18 cellular contexts compared by ENCODE assay signal in the genomic region with DNA sequence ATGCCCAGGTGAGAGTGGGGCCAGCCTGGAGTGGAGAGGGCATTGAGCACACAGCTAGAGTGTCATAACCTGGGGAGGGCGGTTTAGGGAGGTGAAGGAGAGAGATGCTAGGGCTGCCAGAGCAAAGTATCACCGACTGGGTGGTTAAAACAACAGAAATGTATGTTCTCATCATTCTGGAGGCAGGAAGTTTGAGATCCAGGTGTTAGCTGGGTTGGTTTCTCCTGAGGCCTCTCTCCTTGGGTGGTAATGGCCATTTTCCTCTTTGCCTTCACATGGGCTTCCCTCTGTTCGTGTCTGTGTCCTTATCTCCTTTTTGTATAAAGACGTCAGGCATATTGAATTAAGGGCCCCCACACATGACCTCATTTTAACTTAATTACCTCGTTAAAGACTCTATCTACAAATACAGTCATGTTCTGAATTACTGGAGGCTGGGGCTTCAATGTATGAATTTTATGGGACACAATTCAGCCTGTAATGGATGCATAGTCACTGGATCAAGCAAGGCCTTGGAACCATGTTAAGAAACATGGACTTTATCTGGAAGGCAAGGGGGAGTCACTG.
DNase-seq lines count a peak whose midpoint lies in the region; ATAC-seq and TF ChIP-seq lines count a peak whose summit lies in the region.
"Had no signal": no experiment of that assay in that cellular context is flagged by ENCODE, and none has a peak within 500 bp of the region (broad histone marks: within the 10 kb centered on the region; RNA-seq: fewer than 3 reads in every experiment).

No MANE protein-coding gene starts in this region.

- dilution Hi-C loops in IMR-90 (cut with HindIII; ENCODE audit: low sequenced_read_pairs, unreplicated experiment) = no loop called here

- H4K20me1 ChIP-seq in IMR-90 (ENCODE audit: insufficient read depth, low read length) = no peaks in the 10 kb centered on the region
- H4K20me1 ChIP-seq: BLaER1 had no signal

- H3K4me2 ChIP-seq in IMR-90 (ENCODE audit: low read depth, low read length) = no peak overlapping the region
- H3K4me2 ChIP-seq: BLaER1, GM23338, KMS-11 had no signal

- peak overlapping the region; percentile 16; the same call in 1 of the 2 replicates for H2AK5ac ChIP-seq in IMR-90 (ENCODE audit: low read depth, low read length)

- intact Hi-C loops in IMR-90 (cut with micrococcal nuclease) = no loop called here

- H3K27me3 Mint-ChIP-seq in nephron (ENCODE audit: low read depth) = peaks cover 29% of the 10 kb centered on the region

- H2BK120ac ChIP-seq in IMR-90 (ENCODE audit: low read depth, low read length) = peak overlapping the region; percentile 32; the same call in 1 of the 2 replicates

- no peak overlapping the region for H4K8ac ChIP-seq in IMR-90 (ENCODE audit: low read depth in 2 of 2, low read length in 2 of 2)

- 0 out of 3 replicates have a peak overlapping the region, but pooled peaks have one; percentile 26 for H2BK15ac ChIP-seq in IMR-90 (ENCODE audit: low read depth, low read length)

- WGBS in IMR-90 (ENCODE audit: extremely low coverage in 2 of 2, insufficient read length in 1 of 2), 2 experiments = no CpG with 5 or more reads among the region's 5 CpGs
- 73 to 75% methylated on average over 5 of the region's 5 CpGs for WGBS in tibial nerve, 2 donors

- no peaks in the 10 kb centered on the region for H3K9me3 Mint-ChIP-seq in nephron
- H3K9me3 Mint-ChIP-seq: CD14-positive monocyte; CD4-positive, alpha-beta memory T cell; GM23338 had no signal

- H3K36me3 Mint-ChIP-seq in nephron (ENCODE audit: low read depth) = no peaks in the 10 kb centered on the region
- H3K36me3 Mint-ChIP-seq: CD14-positive monocyte; CD4-positive, alpha-beta memory T cell had no signal

- ATAC-seq in IMR-90 (ENCODE audit: low read depth) = no peak
- no peak for ATAC-seq in HG02610 (IDR thresholded peaks at IDR 0.05; ENCODE audit: unreplicated experiment)
- no peak for ATAC-seq in HG03025 (IDR thresholded peaks at IDR 0.05; ENCODE audit: low FRiP score, unreplicated experiment)
- ATAC-seq: GM23338, HepG2 had no signal

- H3K27ac ChIP-seq in IMR-90 (ENCODE audit: insufficient read depth, low read length) = no peak overlapping the region
- no peak overlapping the region for H3K27ac ChIP-seq in tibial nerve
- H3K27ac ChIP-seq: BLaER1, KMS-11 had no signal

- H3K27ac Mint-ChIP-seq in nephron = peak overlapping the region in 2 of 3 experiments; percentile 33 to 39
- H3K27ac Mint-ChIP-seq: GM23338 had no signal

- H3K9ac ChIP-seq in IMR-90 (ENCODE audit: low read depth, low read length) = no peak overlapping the region
- H3K9ac ChIP-seq: BLaER1, KMS-11 had no signal

- H2BK5ac ChIP-seq in IMR-90 (ENCODE audit: low read depth, low read length, poor library complexity, severe bottlenecking) = no peak overlapping the region

- CTCF ChIA-PET in IMR-90 (lab: Yijun Ruan, JAX) = interaction anchor here (0.9 to 2.6 kb wide), 2 partner anchors 468 kb away, joined by 3 to 6 read pairs; a partner anchor contains a TSS

- POLR2A ChIA-PET in IMR-90 (lab: Charles Lee; ENCODE audit: unreplicated experiment) = no interaction called here

- 0 out of 2 replicates have a peak overlapping the region, but pooled peaks have one; percentile 90 for H4K91ac ChIP-seq in IMR-90 (ENCODE audit: insufficient read depth, low read depth, low read length)

- no peak overlapping the region for H3K18ac ChIP-seq in IMR-90 (ENCODE audit: low read depth, low read length)

- in situ Hi-C loops in IMR-90 (cut with MboI; ENCODE audit: low sequenced_read_pairs) = loop anchor here (5.0 to 25.0 kb wide), 4 partner anchors 294 to 888 kb away; a partner anchor contains a TSS

- no peak overlapping the region; the same call in 1 of the 2 replicates for H4K5ac ChIP-seq in IMR-90 (ENCODE audit: low read depth, low read length)

- no peaks in the 10 kb centered on the region for H3K79me1 ChIP-seq in IMR-90 (ENCODE audit: low read depth in 1 of 2, low read length in 2 of 2)

- no peak overlapping the region for H3K14ac ChIP-seq in IMR-90 (replicated peaks; ENCODE audit: low read depth, low read length)

- H3K9me3 ChIP-seq in IMR-90 (ENCODE audit: control insufficient read depth, insufficient read depth, low read length) (no peaks in the 10 kb centered on the region), tibial nerve (no peaks in the 10 kb centered on the region)
- H3K9me3 ChIP-seq: BLaER1 had no signal

- no peak for TF ChIP-seq POLR2A in IMR-90 (IDR thresholded peaks at IDR 0.05; ENCODE audit: low read depth, low read length)
- no peak for TF ChIP-seq POLR2A in tibial nerve (IDR thresholded peaks at IDR 0.05)

- no peak for TF ChIP-seq RAD21 in IMR-90 (IDR thresholded peaks at IDR 0.05; ENCODE audit: low read length)

- H3K4me3 ChIP-seq in IMR-90 (ENCODE audit: insufficient read depth, low read depth, low read length) = no peak overlapping the region
- H3K4me3 ChIP-seq in tibial nerve = no peak overlapping the region
- H3K4me3 ChIP-seq: BLaER1, GM23338 had no signal

- H3K4me3 Mint-ChIP-seq in nephron = peak overlapping the region in 2 of 3 experiments; percentile 0
- H3K4me3 Mint-ChIP-seq: CD14-positive monocyte, GM23338 had no signal

- no peak overlapping the region for H2AK9ac ChIP-seq in IMR-90 (replicated peaks; ENCODE audit: low read depth, low read length, poor library complexity)

- H3K27me3 ChIP-seq in IMR-90 (ENCODE audit: control insufficient read depth, insufficient read depth, low read length) (no peaks in the 10 kb centered on the region), tibial nerve (no peaks in the 10 kb centered on the region)
- H3K27me3 ChIP-seq: BLaER1 had no signal

- H2AFZ ChIP-seq in IMR-90 (replicated peaks; ENCODE audit: low read length, poor library complexity) = no peak overlapping the region
- H2AFZ ChIP-seq: GM23338 had no signal

- DNase-seq in Daoy (ENCODE audit: low read depth) (peak; percentile 12), IMR-90 (no peak), KG1 (lab: John Stamatoyannopoulos, UW) (no peak), tibial nerve (ENCODE audit: low spot score in 2 of 2) (no peak)
- DNase-seq: AML-193; CD4-positive, alpha-beta memory T cell; DMS153; DMS79; GF-D8; HCEC 1CT had no signal

- no peaks in the 10 kb centered on the region for H3K36me3 ChIP-seq in IMR-90 (ENCODE audit: control insufficient read depth, insufficient read depth, low read length)
- H3K36me3 ChIP-seq in tibial nerve = no peaks in the 10 kb centered on the region
- H3K36me3 ChIP-seq: BLaER1 had no signal

- peaks cover 18% of the 10 kb centered on the region for H3K9me1 ChIP-seq in IMR-90 (ENCODE audit: insufficient read depth, low read length)

- no peak overlapping the region for H3K23ac ChIP-seq in IMR-90 (ENCODE audit: low read depth, low read length)

- BruUV-seq in IMR-90 (replicated peaks; lab: Mats Ljungman, UMichigan) = no TSS peak

- H2BK20ac ChIP-seq in IMR-90 (ENCODE audit: low read depth, low read length) = peak overlapping the region; percentile 60; the same call in 1 of the 2 replicates

- H3K4me1 ChIP-seq in IMR-90 (ENCODE audit: control insufficient read depth, insufficient read depth, low read length) (peaks cover 16% of the 10 kb centered on the region), tibial nerve (no peaks in the 10 kb centered on the region)

- peak overlapping the region; percentile 89; the same call in 1 of the 2 replicates for H3K4ac ChIP-seq in IMR-90 (ENCODE audit: low read depth, low read length)

- no peak overlapping the region for H3K56ac ChIP-seq in IMR-90 (ENCODE audit: extremely low read depth, insufficient read depth, low read length)

- TF ChIP-seq EP300 in tibial nerve (IDR thresholded peaks at IDR 0.05) = no peak

- TF ChIP-seq CTCF in IMR-90 (conservative IDR thresholded peaks at IDR 0.05; ENCODE audit: low read depth, low read length) = no peak
- TF ChIP-seq CTCF in nephron (IDR thresholded peaks at IDR 0.05; ENCODE audit: unreplicated experiment in 3 of 3) = no peak
- TF ChIP-seq CTCF in tibial nerve (IDR thresholded peaks at IDR 0.05) = no peak

- peaks cover 20% of the 10 kb centered on the region for H3K4me1 Mint-ChIP-seq in nephron
- H3K4me1 Mint-ChIP-seq: GM23338 had no signal

TF ChIP-seq in IMR-90, 13 proteins besides CTCF, POLR2A, EP300 and RAD21:
- TF ChIP-seq, protein P1, sequence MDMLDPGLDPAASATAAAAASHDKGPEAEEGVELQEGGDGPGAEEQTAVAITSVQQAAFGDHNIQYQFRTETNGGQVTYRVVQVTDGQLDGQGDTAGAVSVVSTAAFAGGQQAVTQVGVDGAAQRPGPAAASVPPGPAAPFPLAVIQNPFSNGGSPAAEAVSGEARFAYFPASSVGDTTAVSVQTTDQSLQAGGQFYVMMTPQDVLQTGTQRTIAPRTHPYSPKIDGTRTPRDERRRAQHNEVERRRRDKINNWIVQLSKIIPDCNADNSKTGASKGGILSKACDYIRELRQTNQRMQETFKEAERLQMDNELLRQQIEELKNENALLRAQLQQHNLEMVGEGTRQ (IDR thresholded peaks at IDR 0.05; ENCODE audit: low read depth, low read length) = no peak
- TF ChIP-seq CHD1 (IDR thresholded peaks at IDR 0.05; ENCODE audit: low read depth, low read length) (no peak), RFX5 (IDR thresholded peaks at IDR 0.05; ENCODE audit: low read depth, low read length) (no peak), FOS (IDR thresholded peaks at IDR 0.05; ENCODE audit: low read depth, low read length) (no peak), MAZ (IDR thresholded peaks at IDR 0.05; ENCODE audit: borderline replicate concordance, low read depth, low read length) (no peak), CEBPB (IDR thresholded peaks at IDR 0.05; ENCODE audit: low read depth, low read length) (no peak), MAFK (IDR thresholded peaks at IDR 0.05; ENCODE audit: low read depth, low read length) (no peak), NFE2L2 (IDR thresholded peaks at IDR 0.05; ENCODE audit: low read depth, low read length) (no peak), BHLHE40 (IDR thresholded peaks at IDR 0.05; ENCODE audit: low read depth, low read length) (no peak), MXI1 (IDR thresholded peaks at IDR 0.05; ENCODE audit: borderline replicate concordance, low read depth, low read length) (no peak), SMC3 (IDR thresholded peaks at IDR 0.05; ENCODE audit: low read depth, low read length) (no peak), RCOR1 (IDR thresholded peaks at IDR 0.05; ENCODE audit: insufficient replicate concordance, low read length) (no peak)
- TF ChIP-seq, protein P2, sequence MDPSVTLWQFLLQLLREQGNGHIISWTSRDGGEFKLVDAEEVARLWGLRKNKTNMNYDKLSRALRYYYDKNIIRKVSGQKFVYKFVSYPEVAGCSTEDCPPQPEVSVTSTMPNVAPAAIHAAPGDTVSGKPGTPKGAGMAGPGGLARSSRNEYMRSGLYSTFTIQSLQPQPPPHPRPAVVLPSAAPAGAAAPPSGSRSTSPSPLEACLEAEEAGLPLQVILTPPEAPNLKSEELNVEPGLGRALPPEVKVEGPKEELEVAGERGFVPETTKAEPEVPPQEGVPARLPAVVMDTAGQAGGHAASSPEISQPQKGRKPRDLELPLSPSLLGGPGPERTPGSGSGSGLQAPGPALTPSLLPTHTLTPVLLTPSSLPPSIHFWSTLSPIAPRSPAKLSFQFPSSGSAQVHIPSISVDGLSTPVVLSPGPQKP (IDR thresholded peaks at IDR 0.05; ENCODE audit: borderline replicate concordance, low read depth, low read length) = no peak
TF ChIP-seq in IMR-90: peak in this region for 0.
